ENCODE assay signal across 15 cellular contexts in the genomic region with DNA sequence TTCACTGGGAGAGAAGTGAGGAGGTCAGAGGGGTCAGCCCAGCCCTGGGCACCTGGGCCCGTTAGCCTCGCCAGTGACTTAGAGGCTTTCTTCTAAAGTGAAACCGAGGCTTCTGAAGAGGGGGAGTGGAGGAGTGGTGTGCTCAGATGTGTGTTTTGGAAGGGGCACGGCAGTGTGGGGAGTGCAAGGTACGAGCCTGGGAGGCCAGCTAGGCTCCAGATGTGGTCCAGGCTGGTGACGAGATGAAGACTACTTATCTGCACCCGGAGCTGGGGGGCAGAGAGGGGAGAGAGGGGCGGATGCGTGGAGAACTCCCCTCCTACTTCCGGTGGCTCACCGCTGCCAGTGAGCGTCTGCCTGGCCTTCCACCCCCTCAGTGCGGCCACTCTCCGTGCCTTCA.
"Had no signal": no experiment of that assay in that cellular context is flagged by ENCODE, and none has a peak within 500 bp of the region (broad histone marks: within the 10 kb centered on the region; RNA-seq: fewer than 3 reads in every experiment).

No MANE protein-coding gene starts in this region.

- H3K9me3 Mint-ChIP-seq: activated CD4-positive, alpha-beta memory T cell treated with anti-CD3 and anti-CD28 coated beads, Interleukin-2, amount 10 ng/mL, durations not matched to agents 7 days and 5 days; central memory CD8-positive, alpha-beta T cell; stimulated activated memory B cell treated with anti-CD40 and anti-IgM and Interleukin-4, amounts not matched to agents 10 μg/mL and 1 μg/mL and 100 μg/mL, for 72 hours had no signal

- ATAC-seq: stimulated activated memory B cell treated with anti-CD40 and anti-IgM and Interleukin-4, amounts not matched to agents 10 μg/mL and 1 μg/mL and 100 μg/mL, for 72 hours had no signal

- H3K4me3 ChIP-seq: heart right ventricle, left ventricle myocardium inferior, suprapubic skin, upper lobe of right lung had no signal

- H3K27me3 ChIP-seq: heart right ventricle, upper lobe of right lung had no signal

- H3K27me3 Mint-ChIP-seq: activated CD4-positive, alpha-beta memory T cell treated with anti-CD3 and anti-CD28 coated beads, Interleukin-2, amount 10 ng/mL, durations not matched to agents 7 days and 5 days had no signal

- H3K4me3 Mint-ChIP-seq: activated CD4-positive, alpha-beta memory T cell treated with anti-CD3 and anti-CD28 coated beads, Interleukin-2, amount 10 ng/mL, durations not matched to agents 7 days and 5 days; central memory CD8-positive, alpha-beta T cell; stimulated activated memory B cell treated with anti-CD40 and anti-IgM and Interleukin-4, amounts not matched to agents 10 μg/mL and 1 μg/mL and 100 μg/mL, for 72 hours had no signal

- H3K4me1 Mint-ChIP-seq: central memory CD8-positive, alpha-beta T cell had no signal

- H3K27ac ChIP-seq: heart right ventricle, left ventricle myocardium inferior, suprapubic skin, upper lobe of right lung had no signal

- H3K27ac Mint-ChIP-seq: activated CD4-positive, alpha-beta memory T cell treated with anti-CD3 and anti-CD28 coated beads, Interleukin-2, amount 10 ng/mL, durations not matched to agents 7 days and 5 days; stimulated activated memory B cell treated with anti-CD40 and anti-IgM and Interleukin-4, amounts not matched to agents 10 μg/mL and 1 μg/mL and 100 μg/mL, for 72 hours had no signal

- H3K9me3 ChIP-seq: heart right ventricle, left ventricle myocardium inferior, suprapubic skin, upper lobe of right lung had no signal

- DNase-seq: activated CD4-positive, alpha-beta memory T cell treated with anti-CD3 and anti-CD28 coated beads, Interleukin-2, amount 10 ng/mL, durations not matched to agents 7 days and 5 days; activated CD4-positive, alpha-beta T cell treated with anti-CD3 and anti-CD28 coated beads for 1 hour; activated CD8-positive, alpha-beta memory T cell treated with anti-CD3 and anti-CD28 coated beads, Interleukin-2, amount 50 U/mL, for 48 hours; activated naive CD4-positive, alpha-beta T cell treated with Interleukin-2 at 50 U/mL for 16 hours; cortex of kidney; effector memory CD4-positive, alpha-beta T cell; heart right ventricle; kidney; left ventricle myocardium inferior; small intestine; T1000; upper lobe of right lung had no signal

- H3K4me1 ChIP-seq: left ventricle myocardium inferior, suprapubic skin, upper lobe of right lung had no signal

- H3K36me3 ChIP-seq: heart right ventricle, left ventricle myocardium inferior, suprapubic skin, upper lobe of right lung had no signal

- H3K36me3 Mint-ChIP-seq: stimulated activated memory B cell treated with anti-CD40 and anti-IgM and Interleukin-4, amounts not matched to agents 10 μg/mL and 1 μg/mL and 100 μg/mL, for 72 hours had no signal
